ENCODE assay signal across 1 cellular context in the genomic region with DNA sequence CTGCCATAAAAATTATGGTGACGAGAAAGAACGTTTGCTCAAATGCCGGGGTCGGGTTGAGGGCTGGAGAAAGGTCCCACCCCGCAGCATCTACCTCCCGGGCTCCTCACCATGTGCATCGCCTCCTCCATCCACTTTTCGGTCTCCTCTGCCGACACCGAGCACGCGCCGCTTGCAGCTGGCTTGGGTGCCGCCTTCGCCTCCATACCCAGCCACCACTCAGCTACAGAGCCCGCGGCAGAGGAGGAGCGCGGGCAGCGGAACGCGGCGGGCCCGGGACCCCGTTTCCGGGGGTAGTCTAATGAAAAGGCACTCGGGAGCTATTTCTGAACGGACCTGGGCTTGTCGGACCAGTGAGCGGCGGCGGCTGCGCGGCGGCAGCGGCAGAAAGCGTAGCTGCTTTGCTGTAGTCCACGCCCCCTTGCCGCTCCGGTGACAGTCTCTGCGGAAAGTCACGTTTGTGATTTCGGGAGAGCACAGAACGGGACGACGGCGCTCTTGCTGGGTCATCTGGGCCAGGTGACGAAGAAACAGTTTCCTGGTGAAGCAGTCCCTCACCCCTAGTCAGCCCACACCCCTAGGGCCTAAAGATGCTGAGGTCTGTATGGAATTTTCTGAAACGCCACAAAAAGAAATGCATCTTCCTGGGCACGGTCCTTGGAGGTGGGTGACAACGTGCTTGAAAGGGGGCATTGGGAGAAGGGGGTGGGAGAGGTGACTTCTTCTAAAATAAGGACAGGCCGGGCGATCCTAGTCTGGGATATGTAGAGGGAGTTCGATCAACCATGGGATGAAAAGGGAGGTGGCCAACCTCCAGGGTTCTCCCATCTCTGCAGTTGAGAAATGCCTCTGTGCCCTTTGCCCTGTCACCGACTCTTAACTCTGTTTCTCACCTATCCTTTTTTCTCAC.
TF ChIP-seq lines count a peak whose summit lies in the region.

A gene (minus strand): TSS at position 243 of the 910 bp plus-strand sequence. CDS start 37 bp downstream, at position 206.
A gene with protein sequence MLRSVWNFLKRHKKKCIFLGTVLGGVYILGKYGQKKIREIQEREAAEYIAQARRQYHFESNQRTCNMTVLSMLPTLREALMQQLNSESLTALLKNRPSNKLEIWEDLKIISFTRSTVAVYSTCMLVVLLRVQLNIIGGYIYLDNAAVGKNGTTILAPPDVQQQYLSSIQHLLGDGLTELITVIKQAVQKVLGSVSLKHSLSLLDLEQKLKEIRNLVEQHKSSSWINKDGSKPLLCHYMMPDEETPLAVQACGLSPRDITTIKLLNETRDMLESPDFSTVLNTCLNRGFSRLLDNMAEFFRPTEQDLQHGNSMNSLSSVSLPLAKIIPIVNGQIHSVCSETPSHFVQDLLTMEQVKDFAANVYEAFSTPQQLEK (plus strand): TSS at position 353 of the 910 bp plus-strand sequence. CDS start 238 bp downstream, at position 591.

TF ChIP-seq in GM12878, 131 proteins besides CTCF, POLR2A, EP300 and RAD21 (continued from another document):
- TF ChIP-seq, protein P1, sequence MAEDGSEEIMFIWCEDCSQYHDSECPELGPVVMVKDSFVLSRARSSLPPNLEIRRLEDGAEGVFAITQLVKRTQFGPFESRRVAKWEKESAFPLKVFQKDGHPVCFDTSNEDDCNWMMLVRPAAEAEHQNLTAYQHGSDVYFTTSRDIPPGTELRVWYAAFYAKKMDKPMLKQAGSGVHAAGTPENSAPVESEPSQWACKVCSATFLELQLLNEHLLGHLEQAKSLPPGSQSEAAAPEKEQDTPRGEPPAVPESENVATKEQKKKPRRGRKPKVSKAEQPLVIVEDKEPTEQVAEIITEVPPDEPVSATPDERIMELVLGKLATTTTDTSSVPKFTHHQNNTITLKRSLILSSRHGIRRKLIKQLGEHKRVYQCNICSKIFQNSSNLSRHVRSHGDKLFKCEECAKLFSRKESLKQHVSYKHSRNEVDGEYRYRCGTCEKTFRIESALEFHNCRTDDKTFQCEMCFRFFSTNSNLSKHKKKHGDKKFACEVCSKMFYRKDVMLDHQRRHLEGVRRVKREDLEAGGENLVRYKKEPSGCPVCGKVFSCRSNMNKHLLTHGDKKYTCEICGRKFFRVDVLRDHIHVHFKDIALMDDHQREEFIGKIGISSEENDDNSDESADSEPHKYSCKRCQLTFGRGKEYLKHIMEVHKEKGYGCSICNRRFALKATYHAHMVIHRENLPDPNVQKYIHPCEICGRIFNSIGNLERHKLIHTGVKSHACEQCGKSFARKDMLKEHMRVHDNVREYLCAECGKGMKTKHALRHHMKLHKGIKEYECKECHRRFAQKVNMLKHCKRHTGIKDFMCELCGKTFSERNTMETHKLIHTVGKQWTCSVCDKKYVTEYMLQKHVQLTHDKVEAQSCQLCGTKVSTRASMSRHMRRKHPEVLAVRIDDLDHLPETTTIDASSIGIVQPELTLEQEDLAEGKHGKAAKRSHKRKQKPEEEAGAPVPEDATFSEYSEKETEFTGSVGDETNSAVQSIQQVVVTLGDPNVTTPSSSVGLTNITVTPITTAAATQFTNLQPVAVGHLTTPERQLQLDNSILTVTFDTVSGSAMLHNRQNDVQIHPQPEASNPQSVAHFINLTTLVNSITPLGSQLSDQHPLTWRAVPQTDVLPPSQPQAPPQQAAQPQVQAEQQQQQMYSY (CRISPR knock-in tag; IDR thresholded peaks at IDR 0.05), result no peak
- TF ChIP-seq KDM1A (IDR thresholded peaks at IDR 0.05; ENCODE audit: borderline replicate concordance) (no peak), PML (IDR thresholded peaks at IDR 0.05; ENCODE audit: low read length) (peak; percentile 86; the same call in 1 of the 2 replicates), ATF7 (IDR thresholded peaks at IDR 0.05; ENCODE audit: low read depth) (peak; percentile 56), RCOR1 (conservative IDR thresholded peaks at IDR 0.05; ENCODE audit: low read depth, low read length) (peak; percentile 95), CREM (IDR thresholded peaks at IDR 0.05; ENCODE audit: low read depth) (peak; percentile 88), CHD1 (IDR thresholded peaks at IDR 0.05; ENCODE audit: low read depth, low read length) (peak; percentile 48), LARP7 (IDR thresholded peaks at IDR 0.05) (peak; percentile 96), NRF1 (conservative IDR thresholded peaks at IDR 0.05; ENCODE audit: low read depth, low read length) (peak; percentile 43), MXI1 (IDR thresholded peaks at IDR 0.05; ENCODE audit: low read depth, low read length) (peak; percentile 77; the same call in 1 of the 2 replicates), IKZF2 (IDR thresholded peaks at IDR 0.05) (peak; percentile 14 to 35; a peak in 1 of 4 replicates), JUNB (IDR thresholded peaks at IDR 0.05) (no peak), STAT3 (IDR thresholded peaks at IDR 0.05; ENCODE audit: low read depth, low read length) (no peak), SREBF2 (IDR thresholded peaks at IDR 0.05; ENCODE audit: low read length) (no peak), SMC3 (IDR thresholded peaks at IDR 0.05; ENCODE audit: borderline replicate concordance, low read length) (peak; percentile 5; the same call in 1 of the 2 replicates), MTA3 (IDR thresholded peaks at IDR 0.05; ENCODE audit: borderline replicate concordance, low read length) (no peak), CEBPB (IDR thresholded peaks at IDR 0.05; ENCODE audit: borderline replicate concordance in 1 of 2, low read depth in 2 of 2, low read length in 2 of 2) (no peak), RUNX3 (IDR thresholded peaks at IDR 0.05; ENCODE audit: low read length) (peak; percentile 68; the same call in 1 of the 2 replicates), NBN (IDR thresholded peaks at IDR 0.05) (peak; percentile 96), KAT2A (conservative IDR thresholded peaks at IDR 0.05; ENCODE audit: control insufficient read depth, low read depth, low read length) (no peak), HCFC1 (IDR thresholded peaks at IDR 0.05; ENCODE audit: low read length) (peak; percentile 89), SRF (IDR thresholded peaks at IDR 0.05; ENCODE audit: low read depth in 2 of 2, low read length in 2 of 2) (peak; percentile 10 to 91; a peak in 2 of 4 replicates), POU2F2 (IDR thresholded peaks at IDR 0.05; ENCODE audit: borderline replicate concordance, low read depth, low read length) (peak; percentile 89; the same call in 2 of the 3 replicates), ZNF207 (IDR thresholded peaks at IDR 0.05; ENCODE audit: borderline replicate concordance) (peak; percentile 98), NR2C1 (IDR thresholded peaks at IDR 0.05) (peak; percentile 61), GATAD2B (conservative IDR thresholded peaks at IDR 0.05; ENCODE audit: low read depth) (peak; percentile 58; the same call in 1 of the 2 replicates), MEF2A (IDR thresholded peaks at IDR 0.05; ENCODE audit: insufficient read depth, low read depth, low read length) (peak; percentile 87), NR2C2 (IDR thresholded peaks at IDR 0.05; ENCODE audit: borderline replicate concordance, control insufficient read depth, insufficient read length, low read depth) (no peak), HDGF (IDR thresholded peaks at IDR 0.05) (peak; percentile 40; the same call in 1 of the 2 replicates), CHD4 (IDR thresholded peaks at IDR 0.05) (no peak), EZH2 (IDR thresholded peaks at IDR 0.05; ENCODE audit: borderline replicate concordance, control insufficient read depth, low read depth, low read length) (no peak), ZSCAN29 (IDR thresholded peaks at IDR 0.05) (peak; percentile 71; the same call in 1 of the 2 replicates)
- TF ChIP-seq, protein P2, sequence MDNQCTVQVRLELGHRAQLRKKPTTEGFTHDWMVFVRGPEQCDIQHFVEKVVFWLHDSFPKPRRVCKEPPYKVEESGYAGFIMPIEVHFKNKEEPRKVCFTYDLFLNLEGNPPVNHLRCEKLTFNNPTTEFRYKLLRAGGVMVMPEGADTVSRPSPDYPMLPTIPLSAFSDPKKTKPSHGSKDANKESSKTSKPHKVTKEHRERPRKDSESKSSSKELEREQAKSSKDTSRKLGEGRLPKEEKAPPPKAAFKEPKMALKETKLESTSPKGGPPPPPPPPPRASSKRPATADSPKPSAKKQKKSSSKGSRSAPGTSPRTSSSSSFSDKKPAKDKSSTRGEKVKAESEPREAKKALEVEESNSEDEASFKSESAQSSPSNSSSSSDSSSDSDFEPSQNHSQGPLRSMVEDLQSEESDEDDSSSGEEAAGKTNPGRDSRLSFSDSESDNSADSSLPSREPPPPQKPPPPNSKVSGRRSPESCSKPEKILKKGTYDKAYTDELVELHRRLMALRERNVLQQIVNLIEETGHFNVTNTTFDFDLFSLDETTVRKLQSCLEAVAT (IDR thresholded peaks at IDR 0.05), result peak; percentile 61; the same call in 1 of the 2 replicates
- TF ChIP-seq, protein P3, sequence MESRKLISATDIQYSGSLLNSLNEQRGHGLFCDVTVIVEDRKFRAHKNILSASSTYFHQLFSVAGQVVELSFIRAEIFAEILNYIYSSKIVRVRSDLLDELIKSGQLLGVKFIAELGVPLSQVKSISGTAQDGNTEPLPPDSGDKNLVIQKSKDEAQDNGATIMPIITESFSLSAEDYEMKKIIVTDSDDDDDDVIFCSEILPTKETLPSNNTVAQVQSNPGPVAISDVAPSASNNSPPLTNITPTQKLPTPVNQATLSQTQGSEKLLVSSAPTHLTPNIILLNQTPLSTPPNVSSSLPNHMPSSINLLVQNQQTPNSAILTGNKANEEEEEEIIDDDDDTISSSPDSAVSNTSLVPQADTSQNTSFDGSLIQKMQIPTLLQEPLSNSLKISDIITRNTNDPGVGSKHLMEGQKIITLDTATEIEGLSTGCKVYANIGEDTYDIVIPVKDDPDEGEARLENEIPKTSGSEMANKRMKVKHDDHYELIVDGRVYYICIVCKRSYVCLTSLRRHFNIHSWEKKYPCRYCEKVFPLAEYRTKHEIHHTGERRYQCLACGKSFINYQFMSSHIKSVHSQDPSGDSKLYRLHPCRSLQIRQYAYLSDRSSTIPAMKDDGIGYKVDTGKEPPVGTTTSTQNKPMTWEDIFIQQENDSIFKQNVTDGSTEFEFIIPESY (IDR thresholded peaks at IDR 0.05), result no peak
- TF ChIP-seq, protein P4, sequence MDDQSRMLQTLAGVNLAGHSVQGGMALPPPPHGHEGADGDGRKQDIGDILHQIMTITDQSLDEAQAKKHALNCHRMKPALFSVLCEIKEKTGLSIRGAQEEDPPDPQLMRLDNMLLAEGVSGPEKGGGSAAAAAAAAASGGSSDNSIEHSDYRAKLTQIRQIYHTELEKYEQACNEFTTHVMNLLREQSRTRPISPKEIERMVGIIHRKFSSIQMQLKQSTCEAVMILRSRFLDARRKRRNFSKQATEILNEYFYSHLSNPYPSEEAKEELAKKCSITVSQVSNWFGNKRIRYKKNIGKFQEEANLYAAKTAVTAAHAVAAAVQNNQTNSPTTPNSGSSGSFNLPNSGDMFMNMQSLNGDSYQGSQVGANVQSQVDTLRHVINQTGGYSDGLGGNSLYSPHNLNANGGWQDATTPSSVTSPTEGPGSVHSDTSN (IDR thresholded peaks at IDR 0.05; ENCODE audit: insufficient replicate concordance, low read depth, low read length), result no peak
- TF ChIP-seq, protein P5, sequence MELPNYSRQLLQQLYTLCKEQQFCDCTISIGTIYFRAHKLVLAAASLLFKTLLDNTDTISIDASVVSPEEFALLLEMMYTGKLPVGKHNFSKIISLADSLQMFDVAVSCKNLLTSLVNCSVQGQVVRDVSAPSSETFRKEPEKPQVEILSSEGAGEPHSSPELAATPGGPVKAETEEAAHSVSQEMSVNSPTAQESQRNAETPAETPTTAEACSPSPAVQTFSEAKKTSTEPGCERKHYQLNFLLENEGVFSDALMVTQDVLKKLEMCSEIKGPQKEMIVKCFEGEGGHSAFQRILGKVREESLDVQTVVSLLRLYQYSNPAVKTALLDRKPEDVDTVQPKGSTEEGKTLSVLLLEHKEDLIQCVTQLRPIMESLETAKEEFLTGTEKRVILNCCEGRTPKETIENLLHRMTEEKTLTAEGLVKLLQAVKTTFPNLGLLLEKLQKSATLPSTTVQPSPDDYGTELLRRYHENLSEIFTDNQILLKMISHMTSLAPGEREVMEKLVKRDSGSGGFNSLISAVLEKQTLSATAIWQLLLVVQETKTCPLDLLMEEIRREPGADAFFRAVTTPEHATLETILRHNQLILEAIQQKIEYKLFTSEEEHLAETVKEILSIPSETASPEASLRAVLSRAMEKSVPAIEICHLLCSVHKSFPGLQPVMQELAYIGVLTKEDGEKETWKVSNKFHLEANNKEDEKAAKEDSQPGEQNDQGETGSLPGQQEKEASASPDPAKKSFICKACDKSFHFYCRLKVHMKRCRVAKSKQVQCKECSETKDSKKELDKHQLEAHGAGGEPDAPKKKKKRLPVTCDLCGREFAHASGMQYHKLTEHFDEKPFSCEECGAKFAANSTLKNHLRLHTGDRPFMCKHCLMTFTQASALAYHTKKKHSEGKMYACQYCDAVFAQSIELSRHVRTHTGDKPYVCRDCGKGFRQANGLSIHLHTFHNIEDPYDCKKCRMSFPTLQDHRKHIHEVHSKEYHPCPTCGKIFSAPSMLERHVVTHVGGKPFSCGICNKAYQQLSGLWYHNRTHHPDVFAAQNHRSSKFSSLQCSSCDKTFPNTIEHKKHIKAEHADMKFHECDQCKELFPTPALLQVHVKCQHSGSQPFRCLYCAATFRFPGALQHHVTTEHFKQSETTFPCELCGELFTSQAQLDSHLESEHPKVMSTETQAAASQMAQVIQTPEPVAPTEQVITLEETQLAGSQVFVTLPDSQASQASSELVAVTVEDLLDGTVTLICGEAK (IDR thresholded peaks at IDR 0.05; ENCODE audit: borderline replicate concordance), result peak; percentile 97
- TF ChIP-seq, protein P6, sequence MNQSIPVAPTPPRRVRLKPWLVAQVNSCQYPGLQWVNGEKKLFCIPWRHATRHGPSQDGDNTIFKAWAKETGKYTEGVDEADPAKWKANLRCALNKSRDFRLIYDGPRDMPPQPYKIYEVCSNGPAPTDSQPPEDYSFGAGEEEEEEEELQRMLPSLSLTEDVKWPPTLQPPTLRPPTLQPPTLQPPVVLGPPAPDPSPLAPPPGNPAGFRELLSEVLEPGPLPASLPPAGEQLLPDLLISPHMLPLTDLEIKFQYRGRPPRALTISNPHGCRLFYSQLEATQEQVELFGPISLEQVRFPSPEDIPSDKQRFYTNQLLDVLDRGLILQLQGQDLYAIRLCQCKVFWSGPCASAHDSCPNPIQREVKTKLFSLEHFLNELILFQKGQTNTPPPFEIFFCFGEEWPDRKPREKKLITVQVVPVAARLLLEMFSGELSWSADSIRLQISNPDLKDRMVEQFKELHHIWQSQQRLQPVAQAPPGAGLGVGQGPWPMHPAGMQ (IDR thresholded peaks at IDR 0.05; ENCODE audit: borderline replicate concordance), result no peak
- TF ChIP-seq, protein P7, sequence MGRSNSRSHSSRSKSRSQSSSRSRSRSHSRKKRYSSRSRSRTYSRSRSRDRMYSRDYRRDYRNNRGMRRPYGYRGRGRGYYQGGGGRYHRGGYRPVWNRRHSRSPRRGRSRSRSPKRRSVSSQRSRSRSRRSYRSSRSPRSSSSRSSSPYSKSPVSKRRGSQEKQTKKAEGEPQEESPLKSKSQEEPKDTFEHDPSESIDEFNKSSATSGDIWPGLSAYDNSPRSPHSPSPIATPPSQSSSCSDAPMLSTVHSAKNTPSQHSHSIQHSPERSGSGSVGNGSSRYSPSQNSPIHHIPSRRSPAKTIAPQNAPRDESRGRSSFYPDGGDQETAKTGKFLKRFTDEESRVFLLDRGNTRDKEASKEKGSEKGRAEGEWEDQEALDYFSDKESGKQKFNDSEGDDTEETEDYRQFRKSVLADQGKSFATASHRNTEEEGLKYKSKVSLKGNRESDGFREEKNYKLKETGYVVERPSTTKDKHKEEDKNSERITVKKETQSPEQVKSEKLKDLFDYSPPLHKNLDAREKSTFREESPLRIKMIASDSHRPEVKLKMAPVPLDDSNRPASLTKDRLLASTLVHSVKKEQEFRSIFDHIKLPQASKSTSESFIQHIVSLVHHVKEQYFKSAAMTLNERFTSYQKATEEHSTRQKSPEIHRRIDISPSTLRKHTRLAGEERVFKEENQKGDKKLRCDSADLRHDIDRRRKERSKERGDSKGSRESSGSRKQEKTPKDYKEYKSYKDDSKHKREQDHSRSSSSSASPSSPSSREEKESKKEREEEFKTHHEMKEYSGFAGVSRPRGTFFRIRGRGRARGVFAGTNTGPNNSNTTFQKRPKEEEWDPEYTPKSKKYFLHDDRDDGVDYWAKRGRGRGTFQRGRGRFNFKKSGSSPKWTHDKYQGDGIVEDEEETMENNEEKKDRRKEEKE (IDR thresholded peaks at IDR 0.05), result no peak
